In genomic region chr2:109607766-109608165, GRCh38 we compare ENCODE assay signal across 1 cellular context.
TF ChIP-seq lines count a peak whose summit lies in the region.

No MANE protein-coding gene starts in this region.

TF ChIP-seq in SK-N-SH treated with all-trans-retinoic acid at 6 μM for 48 hours, 23 proteins besides CTCF, POLR2A, EP300 and RAD21:
- TF ChIP-seq ZNF565 (CRISPR knock-in tag; conservative IDR thresholded peaks at IDR 0.05; ENCODE audit: low read depth) (no peak), GLIS3 (CRISPR knock-in tag; IDR thresholded peaks at IDR 0.05) (no peak), TCF4 (CRISPR knock-in tag; IDR thresholded peaks at IDR 0.05; ENCODE audit: borderline replicate concordance) (no peak), ESRRG (CRISPR knock-in tag; IDR thresholded peaks at IDR 0.05) (no peak), ZFP3 (CRISPR knock-in tag; IDR thresholded peaks at IDR 0.05) (no peak), OSR1 (CRISPR knock-in tag; IDR thresholded peaks at IDR 0.05) (no peak), SNAI2 (CRISPR knock-in tag; IDR thresholded peaks at IDR 0.05) (no peak), BACH2 (CRISPR knock-in tag; IDR thresholded peaks at IDR 0.05; ENCODE audit: borderline replicate concordance) (no peak), RARB (CRISPR knock-in tag; IDR thresholded peaks at IDR 0.05) (no peak)
